In the genomic region with DNA sequence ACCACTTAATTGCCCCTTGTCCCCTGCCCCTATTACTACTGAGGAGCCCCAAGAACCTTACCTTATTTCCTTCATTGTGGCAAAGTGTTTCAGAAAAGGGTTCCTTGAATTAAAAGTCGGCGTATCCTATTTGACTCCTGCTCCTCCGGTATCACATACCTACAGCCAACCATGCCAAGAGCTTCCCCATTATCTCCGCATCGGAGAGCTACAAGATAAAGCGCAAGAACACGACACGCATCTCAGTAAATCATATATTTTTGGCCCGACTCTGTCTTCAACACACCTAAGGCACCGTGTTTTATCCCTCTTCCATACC, we compare ENCODE assay signal across 9 cellular contexts. TPM values are rescaled to one million over a fixed set of nuclear protein-coding genes. Genes with fewer than 3 reads are reported as not detected.
DNase-seq lines count a peak whose midpoint lies in the region; ATAC-seq and FAIRE-seq lines count a peak whose summit lies in the region.
"Had no signal": no experiment of that assay in that cellular context is flagged by ENCODE, and none has a peak within 500 bp of the region (broad histone marks: within the 10 kb centered on the region; RNA-seq: fewer than 3 reads in every experiment).

No MANE protein-coding gene starts in this region.

- peak; percentile 3 for ATAC-seq in Right ventricle myocardium inferior
- ATAC-seq in left ventricle myocardium superior = no peak
- peak; percentile 4 for ATAC-seq in HG03097 (IDR thresholded peaks at IDR 0.05; ENCODE audit: low FRiP score, unreplicated experiment)
- ATAC-seq in stimulated activated effector memory CD8-positive, alpha-beta T cell treated with anti-CD3 and anti-CD28 coated beads, Interleukin-12 subunit alpha, Interleukin-12 subunit beta, amount 100 ng/mL, for 72 hours = peak; percentile 9

- H3K27ac ChIP-seq in SJSA1 = peak overlapping the region; percentile 99

- peaks cover 34% of the 10 kb centered on the region for H3K4me1 Mint-ChIP-seq in stimulated activated effector memory CD8-positive, alpha-beta T cell treated with anti-CD3 and anti-CD28 coated beads, Interleukin-12 subunit alpha, Interleukin-12 subunit beta, amount 100 ng/mL, for 72 hours

- no peaks in the 10 kb centered on the region for H3K9me3 Mint-ChIP-seq in stimulated activated effector memory CD8-positive, alpha-beta T cell treated with anti-CD3 and anti-CD28 coated beads, Interleukin-12 subunit alpha, Interleukin-12 subunit beta, amount 100 ng/mL, for 72 hours
- H3K9me3 Mint-ChIP-seq: central memory CD8-positive, alpha-beta T cell had no signal

- intact Hi-C loops in Right ventricle myocardium inferior (cut with DNase I) = loop anchor here (1.0 to 2.0 kb wide), 4 partner anchors 9 to 470 kb away; partner anchors contain the start of genes COPS4, ENOPH1, HNRNPDL and SEC31A
- intact Hi-C loops in left ventricle myocardium superior (cut with micrococcal nuclease) = no loop called here

- no peak overlapping the region for H3K4me3 Mint-ChIP-seq in stimulated activated effector memory CD8-positive, alpha-beta T cell treated with anti-CD3 and anti-CD28 coated beads, Interleukin-12 subunit alpha, Interleukin-12 subunit beta, amount 100 ng/mL, for 72 hours
- H3K4me3 Mint-ChIP-seq: central memory CD8-positive, alpha-beta T cell had no signal

- FAIRE-seq in RCC 7860 (lab: Jason Lieb, UNC) = no peak

- peak overlapping the region; percentile 75 for H3K4me3 ChIP-seq in SJSA1

- H3K9me3 ChIP-seq in SJSA1 (replicated peaks) = no peaks in the 10 kb centered on the region

- peaks cover 43% of the 10 kb centered on the region for H3K36me3 Mint-ChIP-seq in stimulated activated effector memory CD8-positive, alpha-beta T cell treated with anti-CD3 and anti-CD28 coated beads, Interleukin-12 subunit alpha, Interleukin-12 subunit beta, amount 100 ng/mL, for 72 hours

- H3K27ac Mint-ChIP-seq in stimulated activated effector memory CD8-positive, alpha-beta T cell treated with anti-CD3 and anti-CD28 coated beads, Interleukin-12 subunit alpha, Interleukin-12 subunit beta, amount 100 ng/mL, for 72 hours = no peak overlapping the region

- peaks cover 32% of the 10 kb centered on the region for H3K36me3 ChIP-seq in SJSA1

- H3K4me1 ChIP-seq in SJSA1 (replicated peaks) = peaks cover 5% of the 10 kb centered on the region

- H3K27me3 ChIP-seq in SJSA1 (replicated peaks) = no peaks in the 10 kb centered on the region

- DNase-seq in Right ventricle myocardium inferior (ENCODE audit: missing footprints) (no peak), left ventricle myocardium superior (no peak), SJSA1 (ENCODE audit: low read depth in 1 of 2, low spot score in 2 of 2) (no peak), foreskin melanocyte (peak; percentile 60), RCC 7860 (ENCODE audit: low spot score) (no peak), occipital lobe (lab: John Stamatoyannopoulos, UW) (no peak)
- DNase-seq in stimulated activated effector memory CD8-positive, alpha-beta T cell treated with anti-CD3 and anti-CD28 coated beads, Interleukin-12 subunit alpha, Interleukin-12 subunit beta, amount 100 ng/mL, for 72 hours (ENCODE audit: low spot score in 2 of 2) = no peak

RNA-seq across cellular contexts. Expression of gene THAP9, which starts 0.6 kb away (rescaled TPM):
- total RNA-seq in Right ventricle myocardium inferior = 5.5 TPM
- 5.3 TPM for total RNA-seq in left ventricle myocardium superior
- 3.4 and 5.3 TPM in 2 replicates for total RNA-seq in SJSA1 (2014; rRNA removed; shearing (Covaris generic))
- total RNA-seq in occipital lobe = 21.4 TPM

RNA-seq across cellular contexts. Expression of gene SEC31A, which starts 9.0 kb away (rescaled TPM):
- total RNA-seq in Right ventricle myocardium inferior (85.6 TPM), left ventricle myocardium superior (103 TPM), occipital lobe (145 TPM)
- total RNA-seq in SJSA1 (2014; rRNA removed; shearing (Covaris generic)) = 191 and 203 TPM in 2 replicates
